ENCODE assay signal across 8 cellular contexts in the genomic region with DNA sequence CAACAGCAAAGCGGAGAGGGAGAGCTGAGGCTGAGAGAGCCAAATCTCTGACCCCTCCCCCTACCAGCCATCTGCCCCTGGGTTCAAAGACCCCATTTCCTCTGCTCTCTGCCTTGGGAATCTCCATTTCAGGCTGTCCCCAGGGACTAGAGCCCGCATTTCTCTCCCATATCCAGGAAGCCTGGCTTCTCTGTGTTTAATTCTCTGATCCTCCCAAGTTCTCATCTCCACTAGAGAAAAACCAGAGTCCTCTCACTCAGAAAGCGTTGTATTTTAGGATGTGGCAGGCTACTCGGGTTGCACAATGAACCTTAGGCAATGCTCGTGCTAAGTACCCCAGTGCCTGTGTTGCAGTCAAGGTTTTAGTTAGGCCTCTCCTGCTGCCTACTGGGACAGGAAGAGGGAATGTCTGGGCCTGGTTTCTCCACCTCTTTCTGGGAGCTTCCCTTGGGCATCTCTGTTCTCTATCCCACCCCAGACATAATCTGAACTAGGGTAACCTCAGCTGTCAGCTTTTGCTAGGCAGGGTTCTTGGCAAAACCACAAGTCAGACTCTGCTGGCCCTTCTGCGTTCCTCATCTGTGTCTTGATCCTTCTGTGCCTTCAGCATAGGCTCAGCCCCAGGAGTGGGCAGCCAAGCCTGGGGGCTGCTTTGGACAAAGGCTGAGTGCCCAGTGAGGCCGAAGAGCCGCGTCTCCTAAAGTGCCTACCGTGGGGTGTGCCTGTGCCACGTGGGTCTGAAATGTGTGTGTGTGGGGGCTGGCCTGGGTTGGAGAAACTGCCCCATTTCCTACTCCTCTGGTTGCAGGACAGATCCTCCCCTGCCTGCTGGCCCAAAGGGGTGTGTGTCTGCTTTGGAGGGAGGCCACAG.
DNase-seq lines count a peak whose midpoint lies in the region; ATAC-seq lines count a peak whose summit lies in the region.

No MANE protein-coding gene starts in this region.

- H3K4me1 ChIP-seq in trophoblast cell (ENCODE audit: control insufficient read depth in 1 of 2, insufficient read depth in 2 of 2, low read length in 2 of 2) = peaks cover 10 to 20% of the 10 kb centered on the region in 2 experiments

- no peak overlapping the region for H3K4ac ChIP-seq in trophoblast cell (ENCODE audit: low read depth, low read length)

- no peaks in the 10 kb centered on the region for H3K9me3 ChIP-seq in trophoblast cell (ENCODE audit: insufficient read depth, low read depth, low read length)

- H3K4me3 ChIP-seq in trophoblast cell (ENCODE audit: low read depth, low read length) = no peak overlapping the region

- no peaks in the 10 kb centered on the region for H3K79me2 ChIP-seq in trophoblast cell (ENCODE audit: control insufficient read depth, insufficient read depth, low read length, poor library complexity)

- peak overlapping the region; percentile 54 for H2BK120ac ChIP-seq in trophoblast cell (ENCODE audit: insufficient read depth, low read length, poor library complexity)

- no peaks in the 10 kb centered on the region for H3K27me3 ChIP-seq in trophoblast cell (ENCODE audit: insufficient read depth, low read length)

- peaks cover 15 to 32% of the 10 kb centered on the region in 2 experiments for H3K36me3 ChIP-seq in trophoblast cell (ENCODE audit: control insufficient read depth in 1 of 2, insufficient read depth in 2 of 2, low read length in 2 of 2)

- H3K79me1 ChIP-seq in trophoblast cell (ENCODE audit: low read length) = peaks cover 4% of the 10 kb centered on the region

- H2AFZ ChIP-seq in trophoblast cell (ENCODE audit: insufficient read depth, low read length, poor library complexity) = peak overlapping the region; percentile 37

- peak overlapping the region; percentile 93 for H2AK5ac ChIP-seq in trophoblast cell (ENCODE audit: low read length)

- no peak overlapping the region for H3K4me2 ChIP-seq in trophoblast cell (ENCODE audit: low read length)

- H3K27ac ChIP-seq in trophoblast cell (ENCODE audit: low read depth, low read length) = peak overlapping the region; percentile 51

- peak overlapping the region; percentile 35 for H4K12ac ChIP-seq in trophoblast cell (ENCODE audit: low read depth, low read length)

- WGBS in trophoblast cell (ENCODE audit: extremely low coverage, insufficient coverage, insufficient read length) = no CpG with 5 or more reads among the region's 11 CpGs

- peak overlapping the region; percentile 37 for H4K8ac ChIP-seq in trophoblast cell (ENCODE audit: low read depth, low read length)

- H3K14ac ChIP-seq in trophoblast cell (ENCODE audit: low read length) = peak overlapping the region; percentile 75

- H2BK5ac ChIP-seq in trophoblast cell (ENCODE audit: low read depth, low read length, poor library complexity) = peak overlapping the region; percentile 39

- H2BK12ac ChIP-seq in trophoblast cell (ENCODE audit: low read length) = peak overlapping the region; percentile 14

- ATAC-seq in GM18498 (IDR thresholded peaks at IDR 0.05; ENCODE audit: unreplicated experiment) = peak; percentile 45
- no peak for ATAC-seq in GM18520 (IDR thresholded peaks at IDR 0.05; ENCODE audit: unreplicated experiment)

- peak; percentile 74 for DNase-seq in NOMO-1 treated with DMSO at 0.1 percent for 48 hours (lab: John Stamatoyannopoulos, UW; ENCODE audit: unreplicated experiment)
- DNase-seq in fibroblast of gingiva (ENCODE audit: low read depth) = peak; percentile 95
- DNase-seq in trophoblast cell = peak in 1 of 2 donors; percentile 35
- DNase-seq in NCI-H1105 (lab: John Stamatoyannopoulos, UW) = no peak
- DNase-seq in NCI-H128 (lab: John Stamatoyannopoulos, UW; ENCODE audit: unreplicated experiment) = no peak
- no peak for DNase-seq in pons (ENCODE audit: low spot score)

- H3K23ac ChIP-seq in trophoblast cell (ENCODE audit: low read length) = no peak overlapping the region

- H3K18ac ChIP-seq in trophoblast cell (ENCODE audit: low read length) = peak overlapping the region; percentile 47

- H4K91ac ChIP-seq in trophoblast cell (ENCODE audit: low read depth, low read length) = peak overlapping the region; percentile 58

- no peak overlapping the region for H3K9ac ChIP-seq in trophoblast cell (ENCODE audit: low read length)

Comparison
In these comparisons a context has a peak if more than half of its experiments do, and no peak if none do; other contexts are left out.
1. DNase-seq: peak in NOMO-1 treated with DMSO at 0.1 percent for 48 hours (single experiment) and fibroblast of gingiva (single experiment); none in NCI-H1105 (single experiment), NCI-H128 (single experiment) and pons (single experiment).